Comparison of ENCODE assay signal across 1 cellular context in the genomic region with DNA sequence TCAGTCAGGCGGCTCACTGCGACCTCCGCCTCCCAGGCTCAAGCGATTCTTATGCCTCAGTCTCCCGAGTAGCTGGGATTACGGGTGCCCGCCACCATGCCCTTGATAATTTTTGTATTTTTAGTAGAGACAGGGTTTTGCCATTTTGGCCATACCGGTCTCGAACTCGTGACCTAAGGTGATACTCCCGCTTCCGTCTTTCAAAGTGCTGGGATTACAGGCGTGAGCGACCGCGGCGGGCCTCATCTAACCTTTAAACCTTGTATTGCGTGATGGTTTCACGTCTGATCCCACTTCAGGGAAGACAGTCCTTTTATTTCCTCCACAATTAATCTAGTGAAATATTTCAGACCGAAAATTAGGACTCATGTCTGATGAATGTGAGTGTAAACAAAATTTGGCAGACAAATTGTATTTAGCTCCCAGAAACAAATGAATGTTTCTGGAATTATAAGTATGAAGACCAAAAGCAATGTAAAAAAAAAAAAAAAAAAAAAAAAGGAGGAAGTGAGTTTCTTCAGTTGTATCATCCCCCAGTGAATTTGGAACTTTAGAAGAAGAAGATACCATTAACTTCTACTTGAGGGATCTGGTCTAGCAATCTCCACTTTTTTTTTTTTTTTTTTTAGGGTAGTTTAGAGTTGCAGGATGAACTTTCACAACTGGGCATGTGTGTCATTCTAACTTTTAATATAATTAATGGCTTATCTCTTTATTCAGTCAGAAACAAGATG.
TF ChIP-seq lines count a peak whose summit lies in the region.

No MANE protein-coding gene starts in this region.

TF ChIP-seq in HepG2, 621 proteins besides CTCF, POLR2A, EP300 and RAD21 (continued from another document):
- TF ChIP-seq, protein P1, sequence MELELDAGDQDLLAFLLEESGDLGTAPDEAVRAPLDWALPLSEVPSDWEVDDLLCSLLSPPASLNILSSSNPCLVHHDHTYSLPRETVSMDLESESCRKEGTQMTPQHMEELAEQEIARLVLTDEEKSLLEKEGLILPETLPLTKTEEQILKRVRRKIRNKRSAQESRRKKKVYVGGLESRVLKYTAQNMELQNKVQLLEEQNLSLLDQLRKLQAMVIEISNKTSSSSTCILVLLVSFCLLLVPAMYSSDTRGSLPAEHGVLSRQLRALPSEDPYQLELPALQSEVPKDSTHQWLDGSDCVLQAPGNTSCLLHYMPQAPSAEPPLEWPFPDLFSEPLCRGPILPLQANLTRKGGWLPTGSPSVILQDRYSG (CRISPR knock-in tag; IDR thresholded peaks at IDR 0.05) = no peak
- TF ChIP-seq, protein P2, sequence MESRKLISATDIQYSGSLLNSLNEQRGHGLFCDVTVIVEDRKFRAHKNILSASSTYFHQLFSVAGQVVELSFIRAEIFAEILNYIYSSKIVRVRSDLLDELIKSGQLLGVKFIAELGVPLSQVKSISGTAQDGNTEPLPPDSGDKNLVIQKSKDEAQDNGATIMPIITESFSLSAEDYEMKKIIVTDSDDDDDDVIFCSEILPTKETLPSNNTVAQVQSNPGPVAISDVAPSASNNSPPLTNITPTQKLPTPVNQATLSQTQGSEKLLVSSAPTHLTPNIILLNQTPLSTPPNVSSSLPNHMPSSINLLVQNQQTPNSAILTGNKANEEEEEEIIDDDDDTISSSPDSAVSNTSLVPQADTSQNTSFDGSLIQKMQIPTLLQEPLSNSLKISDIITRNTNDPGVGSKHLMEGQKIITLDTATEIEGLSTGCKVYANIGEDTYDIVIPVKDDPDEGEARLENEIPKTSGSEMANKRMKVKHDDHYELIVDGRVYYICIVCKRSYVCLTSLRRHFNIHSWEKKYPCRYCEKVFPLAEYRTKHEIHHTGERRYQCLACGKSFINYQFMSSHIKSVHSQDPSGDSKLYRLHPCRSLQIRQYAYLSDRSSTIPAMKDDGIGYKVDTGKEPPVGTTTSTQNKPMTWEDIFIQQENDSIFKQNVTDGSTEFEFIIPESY (CRISPR knock-in tag; IDR thresholded peaks at IDR 0.05) = peak; percentile 69; the same call in 1 of the 2 replicates
